ENCODE assay signal across 2 cellular contexts in genomic region chr7:51309361-51310130, GRCh38.
TF ChIP-seq lines count a peak whose summit lies in the region.

No MANE protein-coding gene starts in this region.

TF ChIP-seq in HCT116, 20 proteins besides CTCF, POLR2A, EP300 and RAD21 (continued from another document):
- TF ChIP-seq, protein P1, sequence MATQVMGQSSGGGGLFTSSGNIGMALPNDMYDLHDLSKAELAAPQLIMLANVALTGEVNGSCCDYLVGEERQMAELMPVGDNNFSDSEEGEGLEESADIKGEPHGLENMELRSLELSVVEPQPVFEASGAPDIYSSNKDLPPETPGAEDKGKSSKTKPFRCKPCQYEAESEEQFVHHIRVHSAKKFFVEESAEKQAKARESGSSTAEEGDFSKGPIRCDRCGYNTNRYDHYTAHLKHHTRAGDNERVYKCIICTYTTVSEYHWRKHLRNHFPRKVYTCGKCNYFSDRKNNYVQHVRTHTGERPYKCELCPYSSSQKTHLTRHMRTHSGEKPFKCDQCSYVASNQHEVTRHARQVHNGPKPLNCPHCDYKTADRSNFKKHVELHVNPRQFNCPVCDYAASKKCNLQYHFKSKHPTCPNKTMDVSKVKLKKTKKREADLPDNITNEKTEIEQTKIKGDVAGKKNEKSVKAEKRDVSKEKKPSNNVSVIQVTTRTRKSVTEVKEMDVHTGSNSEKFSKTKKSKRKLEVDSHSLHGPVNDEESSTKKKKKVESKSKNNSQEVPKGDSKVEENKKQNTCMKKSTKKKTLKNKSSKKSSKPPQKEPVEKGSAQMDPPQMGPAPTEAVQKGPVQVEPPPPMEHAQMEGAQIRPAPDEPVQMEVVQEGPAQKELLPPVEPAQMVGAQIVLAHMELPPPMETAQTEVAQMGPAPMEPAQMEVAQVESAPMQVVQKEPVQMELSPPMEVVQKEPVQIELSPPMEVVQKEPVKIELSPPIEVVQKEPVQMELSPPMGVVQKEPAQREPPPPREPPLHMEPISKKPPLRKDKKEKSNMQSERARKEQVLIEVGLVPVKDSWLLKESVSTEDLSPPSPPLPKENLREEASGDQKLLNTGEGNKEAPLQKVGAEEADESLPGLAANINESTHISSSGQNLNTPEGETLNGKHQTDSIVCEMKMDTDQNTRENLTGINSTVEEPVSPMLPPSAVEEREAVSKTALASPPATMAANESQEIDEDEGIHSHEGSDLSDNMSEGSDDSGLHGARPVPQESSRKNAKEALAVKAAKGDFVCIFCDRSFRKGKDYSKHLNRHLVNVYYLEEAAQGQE (IDR thresholded peaks at IDR 0.05; ENCODE audit: low read depth) = no peak
- no peak for TF ChIP-seq ZNF274 (IDR thresholded peaks at IDR 0.05; ENCODE audit: low read depth, low read length)

TF ChIP-seq in WTC11, 78 proteins besides CTCF, POLR2A, EP300 and RAD21:
- TF ChIP-seq, protein P2, sequence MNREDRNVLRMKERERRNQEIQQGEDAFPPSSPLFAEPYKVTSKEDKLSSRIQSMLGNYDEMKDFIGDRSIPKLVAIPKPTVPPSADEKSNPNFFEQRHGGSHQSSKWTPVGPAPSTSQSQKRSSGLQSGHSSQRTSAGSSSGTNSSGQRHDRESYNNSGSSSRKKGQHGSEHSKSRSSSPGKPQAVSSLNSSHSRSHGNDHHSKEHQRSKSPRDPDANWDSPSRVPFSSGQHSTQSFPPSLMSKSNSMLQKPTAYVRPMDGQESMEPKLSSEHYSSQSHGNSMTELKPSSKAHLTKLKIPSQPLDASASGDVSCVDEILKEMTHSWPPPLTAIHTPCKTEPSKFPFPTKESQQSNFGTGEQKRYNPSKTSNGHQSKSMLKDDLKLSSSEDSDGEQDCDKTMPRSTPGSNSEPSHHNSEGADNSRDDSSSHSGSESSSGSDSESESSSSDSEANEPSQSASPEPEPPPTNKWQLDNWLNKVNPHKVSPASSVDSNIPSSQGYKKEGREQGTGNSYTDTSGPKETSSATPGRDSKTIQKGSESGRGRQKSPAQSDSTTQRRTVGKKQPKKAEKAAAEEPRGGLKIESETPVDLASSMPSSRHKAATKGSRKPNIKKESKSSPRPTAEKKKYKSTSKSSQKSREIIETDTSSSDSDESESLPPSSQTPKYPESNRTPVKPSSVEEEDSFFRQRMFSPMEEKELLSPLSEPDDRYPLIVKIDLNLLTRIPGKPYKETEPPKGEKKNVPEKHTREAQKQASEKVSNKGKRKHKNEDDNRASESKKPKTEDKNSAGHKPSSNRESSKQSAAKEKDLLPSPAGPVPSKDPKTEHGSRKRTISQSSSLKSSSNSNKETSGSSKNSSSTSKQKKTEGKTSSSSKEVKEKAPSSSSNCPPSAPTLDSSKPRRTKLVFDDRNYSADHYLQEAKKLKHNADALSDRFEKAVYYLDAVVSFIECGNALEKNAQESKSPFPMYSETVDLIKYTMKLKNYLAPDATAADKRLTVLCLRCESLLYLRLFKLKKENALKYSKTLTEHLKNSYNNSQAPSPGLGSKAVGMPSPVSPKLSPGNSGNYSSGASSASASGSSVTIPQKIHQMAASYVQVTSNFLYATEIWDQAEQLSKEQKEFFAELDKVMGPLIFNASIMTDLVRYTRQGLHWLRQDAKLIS (CRISPR knock-in tag; IDR thresholded peaks at IDR 0.05; ENCODE audit: borderline replicate concordance) = no peak
- TF ChIP-seq E2F1 (CRISPR knock-in tag; IDR thresholded peaks at IDR 0.05) = no peak
- TF ChIP-seq SOX15 (CRISPR knock-in tag; IDR thresholded peaks at IDR 0.05) = no peak
- no peak for TF ChIP-seq PRRX2 (CRISPR knock-in tag; IDR thresholded peaks at IDR 0.05)
- TF ChIP-seq, protein P3, sequence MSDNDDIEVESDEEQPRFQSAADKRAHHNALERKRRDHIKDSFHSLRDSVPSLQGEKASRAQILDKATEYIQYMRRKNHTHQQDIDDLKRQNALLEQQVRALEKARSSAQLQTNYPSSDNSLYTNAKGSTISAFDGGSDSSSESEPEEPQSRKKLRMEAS (CRISPR knock-in tag; IDR thresholded peaks at IDR 0.05) = no peak
- TF ChIP-seq CREB1 (CRISPR knock-in tag; IDR thresholded peaks at IDR 0.05) = no peak
- no peak for TF ChIP-seq HMGA2 (CRISPR knock-in tag; IDR thresholded peaks at IDR 0.05)
- no peak for TF ChIP-seq CREM (CRISPR knock-in tag; IDR thresholded peaks at IDR 0.05)
- no peak for TF ChIP-seq ZBTB43 (CRISPR knock-in tag; IDR thresholded peaks at IDR 0.05)
- TF ChIP-seq, protein P4, sequence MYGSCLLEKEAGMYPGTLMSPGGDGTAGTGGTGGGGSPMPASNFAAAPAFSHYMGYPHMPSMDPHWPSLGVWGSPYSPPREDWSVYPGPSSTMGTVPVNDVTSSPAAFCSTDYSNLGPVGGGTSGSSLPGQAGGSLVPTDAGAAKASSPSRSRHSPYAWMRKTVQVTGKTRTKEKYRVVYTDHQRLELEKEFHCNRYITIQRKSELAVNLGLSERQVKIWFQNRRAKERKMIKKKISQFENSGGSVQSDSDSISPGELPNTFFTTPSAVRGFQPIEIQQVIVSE (CRISPR knock-in tag; IDR thresholded peaks at IDR 0.05; ENCODE audit: borderline replicate concordance) = no peak
- TF ChIP-seq SMAD4 (CRISPR knock-in tag; IDR thresholded peaks at IDR 0.05) = no peak
- TF ChIP-seq, protein P5, sequence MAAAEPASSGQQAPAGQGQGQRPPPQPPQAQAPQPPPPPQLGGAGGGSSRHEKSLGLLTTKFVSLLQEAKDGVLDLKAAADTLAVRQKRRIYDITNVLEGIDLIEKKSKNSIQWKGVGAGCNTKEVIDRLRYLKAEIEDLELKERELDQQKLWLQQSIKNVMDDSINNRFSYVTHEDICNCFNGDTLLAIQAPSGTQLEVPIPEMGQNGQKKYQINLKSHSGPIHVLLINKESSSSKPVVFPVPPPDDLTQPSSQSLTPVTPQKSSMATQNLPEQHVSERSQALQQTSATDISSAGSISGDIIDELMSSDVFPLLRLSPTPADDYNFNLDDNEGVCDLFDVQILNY (CRISPR knock-in tag; IDR thresholded peaks at IDR 0.05) = no peak
- TF ChIP-seq IRF2 (CRISPR knock-in tag; IDR thresholded peaks at IDR 0.05; ENCODE audit: borderline replicate concordance, low read depth) = no peak
- no peak for TF ChIP-seq NFE2L1 (CRISPR knock-in tag; IDR thresholded peaks at IDR 0.05)
- TF ChIP-seq, protein P6, sequence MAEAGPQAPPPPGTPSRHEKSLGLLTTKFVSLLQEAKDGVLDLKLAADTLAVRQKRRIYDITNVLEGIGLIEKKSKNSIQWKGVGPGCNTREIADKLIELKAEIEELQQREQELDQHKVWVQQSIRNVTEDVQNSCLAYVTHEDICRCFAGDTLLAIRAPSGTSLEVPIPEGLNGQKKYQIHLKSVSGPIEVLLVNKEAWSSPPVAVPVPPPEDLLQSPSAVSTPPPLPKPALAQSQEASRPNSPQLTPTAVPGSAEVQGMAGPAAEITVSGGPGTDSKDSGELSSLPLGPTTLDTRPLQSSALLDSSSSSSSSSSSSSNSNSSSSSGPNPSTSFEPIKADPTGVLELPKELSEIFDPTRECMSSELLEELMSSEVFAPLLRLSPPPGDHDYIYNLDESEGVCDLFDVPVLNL (CRISPR knock-in tag; IDR thresholded peaks at IDR 0.05; ENCODE audit: borderline replicate concordance, low read depth) = no peak
- no peak for TF ChIP-seq FOXK1 (CRISPR knock-in tag; IDR thresholded peaks at IDR 0.05)
- no peak for TF ChIP-seq RELA (CRISPR knock-in tag; IDR thresholded peaks at IDR 0.05; ENCODE audit: borderline replicate concordance)
- no peak for TF ChIP-seq ZNF281 (CRISPR knock-in tag; IDR thresholded peaks at IDR 0.05)
- TF ChIP-seq GTF2I (CRISPR knock-in tag; conservative IDR thresholded peaks at IDR 0.05) = no peak
- TF ChIP-seq FOXP1 (CRISPR knock-in tag; IDR thresholded peaks at IDR 0.05; ENCODE audit: borderline replicate concordance) = no peak
